1 cellular context compared by ENCODE assay signal in the genomic region with DNA sequence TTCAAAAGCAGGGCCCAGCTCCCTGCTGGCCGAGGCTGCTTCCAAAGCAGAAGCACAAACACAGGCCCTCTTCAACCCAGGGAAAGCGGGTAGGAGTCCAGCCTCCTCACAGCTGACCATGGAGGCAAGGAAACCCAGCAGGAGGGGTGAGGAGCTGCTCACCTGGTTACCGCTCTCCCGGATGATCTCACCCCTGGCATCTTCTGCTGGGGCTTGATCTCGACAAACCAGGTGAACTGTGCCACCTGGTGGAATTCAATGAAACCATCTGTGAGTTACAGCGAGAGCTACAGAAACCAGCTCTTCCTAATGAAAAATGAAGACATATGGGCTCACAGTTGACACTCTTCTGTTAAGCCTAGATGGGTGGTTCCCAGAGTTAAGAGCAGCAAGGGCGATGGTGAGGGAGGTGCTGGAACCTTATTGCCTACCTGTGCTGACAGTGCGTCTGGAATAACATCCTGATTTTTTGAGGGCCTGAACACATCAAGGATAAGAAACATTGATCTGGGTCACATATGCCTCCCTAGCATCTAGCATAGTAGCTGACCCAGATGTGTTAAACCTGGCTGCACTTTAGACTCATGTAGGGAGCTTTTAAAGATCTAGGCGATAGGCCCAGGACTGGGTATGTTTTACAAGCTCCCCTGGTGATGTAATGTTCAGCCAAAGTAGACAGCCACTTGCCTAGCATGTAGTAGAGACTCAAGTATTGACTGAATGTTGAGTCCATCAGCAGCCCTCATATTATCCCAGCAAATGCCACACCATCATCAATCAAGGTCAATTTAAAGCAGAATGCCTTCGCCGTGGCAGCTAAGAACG.
TF ChIP-seq lines count a peak whose summit lies in the region.

No MANE protein-coding gene starts in this region.

TF ChIP-seq in HCT116, 20 proteins besides CTCF, POLR2A, EP300 and RAD21 (continued from another document):
- no peak for TF ChIP-seq CEBPB (IDR thresholded peaks at IDR 0.05; ENCODE audit: low read depth)
TF ChIP-seq in HCT116: peak in this region for 0.
